ENCODE assay signal across 9 cellular contexts in the genomic region with DNA sequence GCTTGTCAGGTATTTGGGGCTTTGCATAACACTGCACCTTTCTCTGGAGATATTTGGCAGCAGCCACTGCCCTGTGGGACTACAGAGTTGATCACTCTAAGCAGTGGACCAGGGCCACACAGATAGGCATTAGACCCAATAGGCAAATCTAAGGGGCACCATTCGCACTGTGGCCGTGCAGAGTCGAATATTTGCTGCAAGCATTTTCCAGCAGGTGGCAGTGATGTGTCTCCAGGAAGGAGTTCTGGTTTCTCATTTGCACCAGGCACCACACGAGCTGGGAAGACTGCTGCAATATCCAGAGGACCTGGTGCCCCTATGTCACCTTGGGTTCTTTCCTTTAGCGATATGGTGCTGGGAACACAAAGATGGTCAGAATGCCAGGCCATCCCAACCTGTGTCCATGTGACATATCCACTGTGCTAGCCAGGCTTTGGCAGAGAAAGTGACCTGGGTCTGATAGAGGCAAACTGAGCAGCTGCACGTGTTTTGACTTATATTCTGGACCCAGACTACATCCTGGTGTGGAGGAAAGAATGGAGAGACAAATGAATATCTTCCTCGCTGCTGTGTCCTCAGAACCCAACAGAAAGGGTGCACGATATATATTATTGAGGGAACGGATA.
DNase-seq lines count a peak whose midpoint lies in the region; ATAC-seq lines count a peak whose summit lies in the region.
"Had no signal": no experiment of that assay in that cellular context is flagged by ENCODE, and none has a peak within 500 bp of the region (broad histone marks: within the 10 kb centered on the region; RNA-seq: fewer than 3 reads in every experiment).

No MANE protein-coding gene starts in this region.

- CTCF ChIA-PET in activated naive CD4-positive, alpha-beta T cell treated with anti-CD3 and anti-CD28 coated beads, Interleukin-2, amount 10 ng/mL, durations not matched to agents 7 days and 5 days (lab: Charles Lee): interaction anchor here (1.2 to 3.9 kb wide), 3 partner anchors 45 to 237 kb away, joined by 4 to 13 read pairs (median 5); no protein-coding TSS in a partner anchor

- no peak overlapping the region for H3K27ac Mint-ChIP-seq in activated naive CD4-positive, alpha-beta T cell treated with anti-CD3 and anti-CD28 coated beads, Interleukin-2, amount 10 ng/mL, durations not matched to agents 7 days and 5 days
- no peak overlapping the region for H3K27ac Mint-ChIP-seq in activated naive CD8-positive, alpha-beta T cell treated with anti-CD3 and anti-CD28 coated beads, Interleukin-2, amount 50 U/mL, for 24 hours
- H3K27ac Mint-ChIP-seq: stimulated activated effector memory CD8-positive, alpha-beta T cell treated with anti-CD3 and anti-CD28 coated beads, Interleukin-12 subunit alpha, Interleukin-12 subunit beta, amount 100 ng/mL, for 72 hours had no signal

- no peaks in the 10 kb centered on the region for H3K9me3 Mint-ChIP-seq in activated naive CD4-positive, alpha-beta T cell treated with anti-CD3 and anti-CD28 coated beads, Interleukin-2, amount 10 ng/mL, durations not matched to agents 7 days and 5 days
- H3K9me3 Mint-ChIP-seq in activated naive CD8-positive, alpha-beta T cell treated with anti-CD3 and anti-CD28 coated beads, Interleukin-2, amount 50 U/mL, for 24 hours: peaks cover 6% of the 10 kb centered on the region

- peaks cover 6% of the 10 kb centered on the region for H3K27me3 Mint-ChIP-seq in activated naive CD4-positive, alpha-beta T cell treated with anti-CD3 and anti-CD28 coated beads, Interleukin-2, amount 10 ng/mL, durations not matched to agents 7 days and 5 days
- peaks cover 6% of the 10 kb centered on the region for H3K27me3 Mint-ChIP-seq in activated naive CD8-positive, alpha-beta T cell treated with anti-CD3 and anti-CD28 coated beads, Interleukin-2, amount 50 U/mL, for 24 hours

- no peak for ATAC-seq in activated naive CD8-positive, alpha-beta T cell treated with anti-CD3 and anti-CD28 coated beads, Interleukin-2, amount 50 U/mL, for 24 hours
- ATAC-seq in GM21367 (IDR thresholded peaks at IDR 0.05; ENCODE audit: unreplicated experiment) (no peak), GM21825 (IDR thresholded peaks at IDR 0.05; ENCODE audit: unreplicated experiment) (no peak)
- ATAC-seq: stimulated activated effector memory CD8-positive, alpha-beta T cell treated with anti-CD3 and anti-CD28 coated beads, Interleukin-12 subunit alpha, Interleukin-12 subunit beta, amount 100 ng/mL, for 72 hours had no signal

- no peak overlapping the region for H3K4me3 Mint-ChIP-seq in activated naive CD4-positive, alpha-beta T cell treated with anti-CD3 and anti-CD28 coated beads, Interleukin-2, amount 10 ng/mL, durations not matched to agents 7 days and 5 days
- no peak overlapping the region for H3K4me3 Mint-ChIP-seq in activated naive CD8-positive, alpha-beta T cell treated with anti-CD3 and anti-CD28 coated beads, Interleukin-2, amount 50 U/mL, for 24 hours
- H3K4me3 Mint-ChIP-seq: stimulated activated effector memory CD8-positive, alpha-beta T cell treated with anti-CD3 and anti-CD28 coated beads, Interleukin-12 subunit alpha, Interleukin-12 subunit beta, amount 100 ng/mL, for 72 hours had no signal

- DNase-seq in activated naive CD4-positive, alpha-beta T cell treated with anti-CD3 and anti-CD28 coated beads, Interleukin-2, amount 10 ng/mL, durations not matched to agents 7 days and 5 days: peak; percentile 35
- no peak for DNase-seq in activated naive CD4-positive, alpha-beta T cell treated with anti-CD3 and anti-CD28 coated beads, Interleukin-2, amount 50 U/mL, for 16 hours
- DNase-seq in NCI-H146 treated with DMSO at 0.1 percent for 48 hours (lab: John Stamatoyannopoulos, UW; ENCODE audit: unreplicated experiment) (peak; percentile 53), iPS DF 4.7 (ENCODE audit: extremely low read depth, low spot score) (peak; percentile 69)
- peak; percentile 18 for DNase-seq in activated naive CD8-positive, alpha-beta T cell treated with anti-CD3 and anti-CD28 coated beads, Interleukin-2, amount 50 U/mL, for 24 hours
- DNase-seq in stimulated activated CD8-positive, alpha-beta memory T cell treated with anti-CD3 and anti-CD28 coated beads, Interleukin-2, amount 100 ng/mL, for 48 hours (ENCODE audit: low read depth in 2 of 2): peak; percentile 2

- H3K4me1 Mint-ChIP-seq in activated naive CD4-positive, alpha-beta T cell treated with anti-CD3 and anti-CD28 coated beads, Interleukin-2, amount 10 ng/mL, durations not matched to agents 7 days and 5 days: no peaks in the 10 kb centered on the region
- H3K4me1 Mint-ChIP-seq in activated naive CD8-positive, alpha-beta T cell treated with anti-CD3 and anti-CD28 coated beads, Interleukin-2, amount 50 U/mL, for 24 hours: no peaks in the 10 kb centered on the region

- no peaks in the 10 kb centered on the region for H3K36me3 Mint-ChIP-seq in activated naive CD4-positive, alpha-beta T cell treated with anti-CD3 and anti-CD28 coated beads, Interleukin-2, amount 10 ng/mL, durations not matched to agents 7 days and 5 days
- H3K36me3 Mint-ChIP-seq in activated naive CD8-positive, alpha-beta T cell treated with anti-CD3 and anti-CD28 coated beads, Interleukin-2, amount 50 U/mL, for 24 hours (ENCODE audit: low read depth): no peaks in the 10 kb centered on the region
- H3K36me3 Mint-ChIP-seq: stimulated activated effector memory CD8-positive, alpha-beta T cell treated with anti-CD3 and anti-CD28 coated beads, Interleukin-12 subunit alpha, Interleukin-12 subunit beta, amount 100 ng/mL, for 72 hours had no signal
